10 cellular contexts compared by ENCODE assay signal in genomic region chr6:157867155-157867559, GRCh38. TPM values are rescaled to one million over a fixed set of nuclear protein-coding genes. Genes with fewer than 3 reads are reported as not detected.
DNase-seq lines count a peak whose midpoint lies in the region; ATAC-seq and TF ChIP-seq lines count a peak whose summit lies in the region.
"Had no signal": no experiment of that assay in that cellular context is flagged by ENCODE, and none has a peak within 500 bp of the region (broad histone marks: within the 10 kb centered on the region; RNA-seq: fewer than 3 reads in every experiment).

No MANE protein-coding gene starts in this region.

- no peak for TF ChIP-seq CTCF in endodermal cell (conservative IDR thresholded peaks at IDR 0.05)

- no peak overlapping the region for H3K9ac ChIP-seq in endodermal cell (ENCODE audit: extremely low read depth, low read length, poor library complexity, severe bottlenecking)
- H3K9ac ChIP-seq: KMS-11 had no signal

- POLR2A ChIA-PET in activated CD4-positive, alpha-beta T cell treated with anti-CD3 and anti-CD28 coated beads for 36 hours (lab: Charles Lee) = interaction anchor here (1.0 kb wide), 1 partner anchor 36 kb away, joined by 6 read pairs; no protein-coding TSS in a partner anchor
- POLR2A ChIA-PET in T-cell (lab: Charles Lee) = interaction anchor here in 1 of 2 donors (0.6 kb wide), 1 partner anchor 13 kb away, joined by 5 read pairs; no protein-coding TSS in a partner anchor

- H3K4me1 ChIP-seq in endodermal cell (ENCODE audit: control insufficient read depth, insufficient read depth, low read length) = no peaks in the 10 kb centered on the region

- intact Hi-C loops in activated CD4-positive, alpha-beta T cell treated with anti-CD3 and anti-CD28 coated beads for 36 hours (cut with DNase I, micrococcal nuclease) = no loop called here

- peak; percentile 32 for DNase-seq in activated CD4-positive, alpha-beta T cell treated with anti-CD3 and anti-CD28 coated beads for 36 hours
- DNase-seq in activated CD4-positive, alpha-beta T cell treated with anti-CD3 and anti-CD28 coated beads, Interleukin-2, amount 50 U/mL, for 1 hour = no peak
- DNase-seq in T-cell (peak in 4 of 34 experiments; percentile 39 to 46 (median 41)), endodermal cell (no peak), smooth muscle cell of the brain vasculature (ENCODE audit: low read depth, low spot score) (peak; percentile 24), mucosa of gallbladder (ENCODE audit: low spot score) (no peak)
- DNase-seq: SHP77 had no signal

- CTCF ChIA-PET in activated CD4-positive, alpha-beta T cell treated with anti-CD3 and anti-CD28 coated beads for 36 hours (lab: Charles Lee) = interaction anchor here (0.9 to 1.6 kb wide), 4 partner anchors 11 to 111 kb away, joined by 3 to 8 read pairs (median 4); no protein-coding TSS in a partner anchor
- CTCF ChIA-PET in T-cell (lab: Charles Lee) = interaction anchor here in 1 of 2 donors (1.4 kb wide), 1 partner anchor 159 kb away, joined by 3 read pairs; no protein-coding TSS in a partner anchor

- H3K9me3 Mint-ChIP-seq in activated CD4-positive, alpha-beta T cell treated with anti-CD3 and anti-CD28 coated beads for 36 hours (ENCODE audit: low read depth) = peaks cover 4% of the 10 kb centered on the region
- H3K9me3 Mint-ChIP-seq in T-cell (peaks cover 0 to 3% (median 0%) of the 10 kb centered on the region in 3 donors), endodermal cell (no peaks in the 10 kb centered on the region)

- 87 to 100% methylated on average over 2 to 5 of the region's 5 CpGs for WGBS in endodermal cell (ENCODE audit: insufficient coverage in 1 of 2, insufficient read length in 1 of 2), 2 experiments

- no peak overlapping the region for H3K4me3 ChIP-seq in endodermal cell (ENCODE audit: low read length)

- H3K36me3 Mint-ChIP-seq in activated CD4-positive, alpha-beta T cell treated with anti-CD3 and anti-CD28 coated beads for 36 hours (ENCODE audit: low read depth) = peaks cover 24% of the 10 kb centered on the region
- H3K36me3 Mint-ChIP-seq in T-cell = peaks cover 5% of the 10 kb centered on the region
- H3K36me3 Mint-ChIP-seq in endodermal cell (ENCODE audit: low read depth) = peaks cover 12% of the 10 kb centered on the region

- ATAC-seq in activated CD4-positive, alpha-beta T cell treated with anti-CD3 and anti-CD28 coated beads for 36 hours = peak; percentile 81
- ATAC-seq in T-cell (replicated peaks in 1 of 4) (peak; percentile 35 to 95 (median 88)), HG03095 (IDR thresholded peaks at IDR 0.05; ENCODE audit: unreplicated experiment) (no peak), HG02763 (IDR thresholded peaks at IDR 0.05; ENCODE audit: unreplicated experiment) (no peak)

- H3K27me3 Mint-ChIP-seq in activated CD4-positive, alpha-beta T cell treated with anti-CD3 and anti-CD28 coated beads for 36 hours = no peaks in the 10 kb centered on the region
- H3K27me3 Mint-ChIP-seq in T-cell (no peaks in the 10 kb centered on the region), endodermal cell (ENCODE audit: insufficient read depth) (no peaks in the 10 kb centered on the region)

- H3K4me1 Mint-ChIP-seq in activated CD4-positive, alpha-beta T cell treated with anti-CD3 and anti-CD28 coated beads for 36 hours = peaks cover 41% of the 10 kb centered on the region
- peaks cover 33 to 47% (median 36%) of the 10 kb centered on the region in 3 donors for H3K4me1 Mint-ChIP-seq in T-cell
- peaks cover 13% of the 10 kb centered on the region for H3K4me1 Mint-ChIP-seq in endodermal cell

- H3K27ac ChIP-seq in endodermal cell (ENCODE audit: low read depth, low read length) = no peak overlapping the region
- H3K27ac ChIP-seq: KMS-11 had no signal

- H3K4me3 Mint-ChIP-seq in activated CD4-positive, alpha-beta T cell treated with anti-CD3 and anti-CD28 coated beads for 36 hours = peak overlapping the region; percentile 13
- peak overlapping the region in 1 of 3 donors; percentile 1 for H3K4me3 Mint-ChIP-seq in T-cell
- H3K4me3 Mint-ChIP-seq in endodermal cell = no peak overlapping the region

- no peaks in the 10 kb centered on the region for H3K27me3 ChIP-seq in endodermal cell (ENCODE audit: control insufficient read depth, insufficient read depth, low read length, poor library complexity, severe bottlenecking)

- H3K9me3 ChIP-seq in endodermal cell (ENCODE audit: control insufficient read depth, low read length) = no peaks in the 10 kb centered on the region

- H3K36me3 ChIP-seq in endodermal cell (ENCODE audit: control insufficient read depth, insufficient read depth, low read length) = peaks cover 23% of the 10 kb centered on the region

- peak overlapping the region; percentile 33 for H3K27ac Mint-ChIP-seq in activated CD4-positive, alpha-beta T cell treated with anti-CD3 and anti-CD28 coated beads for 36 hours
- H3K27ac Mint-ChIP-seq in T-cell (peak overlapping the region; percentile 83), endodermal cell (peak overlapping the region; percentile 13)

RNA-seq across cellular contexts. Expression of gene SNX9, which starts 44.1 kb away (rescaled TPM):
- 10 to 100 TPM; 39.4 to 43.3 TPM for total RNA-seq in activated CD4-positive, alpha-beta T cell treated with anti-CD3 and anti-CD28 coated beads for 36 hours
- total RNA-seq in T-cell (10 to 100 TPM; 20.5 to 25.9 (median 23.7) TPM), endodermal cell (10 to 100 TPM; 30.6 to 33.0 TPM), mucosa of gallbladder (56.7 TPM)
- polyA plus RNA-seq in endodermal cell (2013, experiment 1 of 2) = 18.8 TPM
- 20.0 TPM for polyA plus RNA-seq in endodermal cell (2013, experiment 2 of 2)

Comparison
In these comparisons a context has a peak if more than half of its experiments do, and no peak if none do; other contexts are left out.
1. DNase-seq: peak in activated CD4-positive, alpha-beta T cell treated with anti-CD3 and anti-CD28 coated beads for 36 hours (single experiment) and smooth muscle cell of the brain vasculature (single experiment); none in activated CD4-positive, alpha-beta T cell treated with anti-CD3 and anti-CD28 coated beads, Interleukin-2, amount 50 U/mL, for 1 hour (single experiment), endodermal cell (single experiment) and mucosa of gallbladder (single experiment).
2. ATAC-seq: peak in activated CD4-positive, alpha-beta T cell treated with anti-CD3 and anti-CD28 coated beads for 36 hours (single experiment) and T-cell (4 of 4); none in HG03095 (single experiment) and HG02763 (single experiment).
3. H3K27ac Mint-ChIP-seq: peak in every context shown above with its lines; median percentile 83 in T-cell; 33 in activated CD4-positive, alpha-beta T cell treated with anti-CD3 and anti-CD28 coated beads for 36 hours; 13 in endodermal cell.